Comparison of ENCODE assay signal across 1 cellular context in the genomic region with DNA sequence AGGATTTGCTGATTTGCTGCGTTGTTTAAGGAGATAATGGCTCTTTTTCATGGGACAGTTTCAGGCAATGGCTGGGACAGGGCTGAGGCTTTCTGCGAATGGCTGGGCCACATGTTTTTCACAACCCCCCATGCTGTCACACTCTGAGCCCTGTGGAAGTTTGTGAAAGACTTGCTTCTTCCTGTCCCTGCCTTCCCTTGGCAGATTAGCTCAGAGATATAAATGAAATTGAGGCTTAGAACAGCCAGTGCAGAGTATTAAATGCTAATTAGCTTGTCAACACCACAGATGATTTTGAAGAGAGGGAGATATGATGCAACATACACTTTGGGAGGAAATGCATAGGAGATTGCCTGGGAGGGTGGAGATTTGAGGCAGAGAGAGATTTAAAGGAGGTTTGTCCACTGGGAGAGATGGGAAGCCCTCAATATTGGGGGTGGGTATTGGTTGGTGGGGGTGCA.
A peak's percentile ranks its signal among the peaks of the same experiment; 100 is the strongest.
TF ChIP-seq lines count a peak whose summit lies in the region.

No MANE protein-coding gene starts in this region.

TF ChIP-seq in K562, 482 proteins besides CTCF, POLR2A, EP300 and RAD21 (continued from another document):
- TF ChIP-seq, protein P1, sequence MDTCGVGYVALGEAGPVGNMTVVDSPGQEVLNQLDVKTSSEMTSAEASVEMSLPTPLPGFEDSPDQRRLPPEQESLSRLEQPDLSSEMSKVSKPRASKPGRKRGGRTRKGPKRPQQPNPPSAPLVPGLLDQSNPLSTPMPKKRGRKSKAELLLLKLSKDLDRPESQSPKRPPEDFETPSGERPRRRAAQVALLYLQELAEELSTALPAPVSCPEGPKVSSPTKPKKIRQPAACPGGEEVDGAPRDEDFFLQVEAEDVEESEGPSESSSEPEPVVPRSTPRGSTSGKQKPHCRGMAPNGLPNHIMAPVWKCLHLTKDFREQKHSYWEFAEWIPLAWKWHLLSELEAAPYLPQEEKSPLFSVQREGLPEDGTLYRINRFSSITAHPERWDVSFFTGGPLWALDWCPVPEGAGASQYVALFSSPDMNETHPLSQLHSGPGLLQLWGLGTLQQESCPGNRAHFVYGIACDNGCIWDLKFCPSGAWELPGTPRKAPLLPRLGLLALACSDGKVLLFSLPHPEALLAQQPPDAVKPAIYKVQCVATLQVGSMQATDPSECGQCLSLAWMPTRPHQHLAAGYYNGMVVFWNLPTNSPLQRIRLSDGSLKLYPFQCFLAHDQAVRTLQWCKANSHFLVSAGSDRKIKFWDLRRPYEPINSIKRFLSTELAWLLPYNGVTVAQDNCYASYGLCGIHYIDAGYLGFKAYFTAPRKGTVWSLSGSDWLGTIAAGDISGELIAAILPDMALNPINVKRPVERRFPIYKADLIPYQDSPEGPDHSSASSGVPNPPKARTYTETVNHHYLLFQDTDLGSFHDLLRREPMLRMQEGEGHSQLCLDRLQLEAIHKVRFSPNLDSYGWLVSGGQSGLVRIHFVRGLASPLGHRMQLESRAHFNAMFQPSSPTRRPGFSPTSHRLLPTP (IDR thresholded peaks at IDR 0.05; ENCODE audit: borderline replicate concordance, extremely low read depth, insufficient read length): no peak
- TF ChIP-seq POLR2B (IDR thresholded peaks at IDR 0.05; ENCODE audit: low read depth, partially characterized antibody) (no peak), XRCC4 (IDR thresholded peaks at IDR 0.05; ENCODE audit: extremely low read depth, insufficient read depth, insufficient read length) (no peak), SNIP1 (IDR thresholded peaks at IDR 0.05; ENCODE audit: low read depth) (no peak), RBBP5 (IDR thresholded peaks at IDR 0.05; ENCODE audit: borderline replicate concordance, insufficient read depth, low read length, poor library complexity, severe bottlenecking) (no peak), MGA (IDR thresholded peaks at IDR 0.05) (peak; percentile 99), PML (IDR thresholded peaks at IDR 0.05; ENCODE audit: low read length) (no peak), L3MBTL2 (IDR thresholded peaks at IDR 0.05) (peak; percentile 91), LEF1 (IDR thresholded peaks at IDR 0.05) (peak; percentile 84; the same call in 1 of the 2 replicates), NONO (IDR thresholded peaks at IDR 0.05; ENCODE audit: low read depth in 2 of 2, low read length in 1 of 2) (no peak), ZNF507 (tag; conservative IDR thresholded peaks at IDR 0.05) (no peak), PHB (CRISPR knock-in tag; IDR thresholded peaks at IDR 0.05) (no peak), SRF (CRISPR knock-in tag; IDR thresholded peaks at IDR 0.05) (0 out of 4 replicates have a peak, but pooled peaks of 1 of the 2 experiments have one; percentile 20), HNRNPH1 (optimal IDR thresholded peaks at IDR 0.05; ENCODE audit: low read depth, low read length) (no peak), MAFF (IDR thresholded peaks at IDR 0.05; ENCODE audit: low read length) (no peak), CBX5 (IDR thresholded peaks at IDR 0.05; ENCODE audit: borderline replicate concordance, low read depth) (no peak), ZNF217 (CRISPR knock-in tag; IDR thresholded peaks at IDR 0.05) (peak; percentile 51; the same call in 1 of the 2 replicates), TCFL5 (CRISPR knock-in tag; conservative IDR thresholded peaks at IDR 0.05) (no peak), ZFP91 (CRISPR knock-in tag; IDR thresholded peaks at IDR 0.05) (no peak), CXXC5 (CRISPR knock-in tag; IDR thresholded peaks at IDR 0.05) (peak; percentile 53; the same call in 1 of the 2 replicates), SMARCA4 (IDR thresholded peaks at IDR 0.05) (peak; percentile 79)
- TF ChIP-seq, protein P2, sequence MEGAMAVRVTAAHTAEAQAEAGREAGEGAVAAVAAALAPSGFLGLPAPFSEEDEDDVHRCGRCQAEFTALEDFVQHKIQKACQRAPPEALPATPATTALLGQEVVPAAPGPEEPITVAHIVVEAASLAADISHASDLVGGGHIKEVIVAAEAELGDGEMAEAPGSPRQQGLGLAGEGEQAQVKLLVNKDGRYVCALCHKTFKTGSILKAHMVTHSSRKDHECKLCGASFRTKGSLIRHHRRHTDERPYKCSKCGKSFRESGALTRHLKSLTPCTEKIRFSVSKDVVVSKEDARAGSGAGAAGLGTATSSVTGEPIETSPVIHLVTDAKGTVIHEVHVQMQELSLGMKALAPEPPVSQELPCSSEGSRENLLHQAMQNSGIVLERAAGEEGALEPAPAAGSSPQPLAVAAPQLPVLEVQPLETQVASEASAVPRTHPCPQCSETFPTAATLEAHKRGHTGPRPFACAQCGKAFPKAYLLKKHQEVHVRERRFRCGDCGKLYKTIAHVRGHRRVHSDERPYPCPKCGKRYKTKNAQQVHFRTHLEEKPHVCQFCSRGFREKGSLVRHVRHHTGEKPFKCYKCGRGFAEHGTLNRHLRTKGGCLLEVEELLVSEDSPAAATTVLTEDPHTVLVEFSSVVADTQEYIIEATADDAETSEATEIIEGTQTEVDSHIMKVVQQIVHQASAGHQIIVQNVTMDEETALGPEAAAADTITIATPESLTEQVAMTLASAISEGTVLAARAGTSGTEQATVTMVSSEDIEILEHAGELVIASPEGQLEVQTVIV (CRISPR knock-in tag; IDR thresholded peaks at IDR 0.05; ENCODE audit: borderline replicate concordance): no peak
- TF ChIP-seq, protein P3, sequence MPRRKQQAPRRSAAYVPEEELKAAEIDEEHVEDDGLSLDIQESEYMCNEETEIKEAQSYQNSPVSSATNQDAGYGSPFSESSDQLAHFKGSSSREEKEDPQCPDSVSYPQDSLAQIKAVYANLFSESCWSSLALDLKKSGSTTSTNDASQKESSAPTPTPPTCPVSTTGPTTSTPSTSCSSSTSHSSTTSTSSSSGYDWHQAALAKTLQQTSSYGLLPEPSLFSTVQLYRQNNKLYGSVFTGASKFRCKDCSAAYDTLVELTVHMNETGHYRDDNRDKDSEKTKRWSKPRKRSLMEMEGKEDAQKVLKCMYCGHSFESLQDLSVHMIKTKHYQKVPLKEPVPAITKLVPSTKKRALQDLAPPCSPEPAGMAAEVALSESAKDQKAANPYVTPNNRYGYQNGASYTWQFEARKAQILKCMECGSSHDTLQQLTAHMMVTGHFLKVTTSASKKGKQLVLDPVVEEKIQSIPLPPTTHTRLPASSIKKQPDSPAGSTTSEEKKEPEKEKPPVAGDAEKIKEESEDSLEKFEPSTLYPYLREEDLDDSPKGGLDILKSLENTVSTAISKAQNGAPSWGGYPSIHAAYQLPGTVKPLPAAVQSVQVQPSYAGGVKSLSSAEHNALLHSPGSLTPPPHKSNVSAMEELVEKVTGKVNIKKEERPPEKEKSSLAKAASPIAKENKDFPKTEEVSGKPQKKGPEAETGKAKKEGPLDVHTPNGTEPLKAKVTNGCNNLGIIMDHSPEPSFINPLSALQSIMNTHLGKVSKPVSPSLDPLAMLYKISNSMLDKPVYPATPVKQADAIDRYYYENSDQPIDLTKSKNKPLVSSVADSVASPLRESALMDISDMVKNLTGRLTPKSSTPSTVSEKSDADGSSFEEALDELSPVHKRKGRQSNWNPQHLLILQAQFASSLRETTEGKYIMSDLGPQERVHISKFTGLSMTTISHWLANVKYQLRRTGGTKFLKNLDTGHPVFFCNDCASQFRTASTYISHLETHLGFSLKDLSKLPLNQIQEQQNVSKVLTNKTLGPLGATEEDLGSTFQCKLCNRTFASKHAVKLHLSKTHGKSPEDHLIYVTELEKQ (CRISPR knock-in tag; IDR thresholded peaks at IDR 0.05): no peak
